ENCODE assay signal across 2 cellular contexts in the genomic region with DNA sequence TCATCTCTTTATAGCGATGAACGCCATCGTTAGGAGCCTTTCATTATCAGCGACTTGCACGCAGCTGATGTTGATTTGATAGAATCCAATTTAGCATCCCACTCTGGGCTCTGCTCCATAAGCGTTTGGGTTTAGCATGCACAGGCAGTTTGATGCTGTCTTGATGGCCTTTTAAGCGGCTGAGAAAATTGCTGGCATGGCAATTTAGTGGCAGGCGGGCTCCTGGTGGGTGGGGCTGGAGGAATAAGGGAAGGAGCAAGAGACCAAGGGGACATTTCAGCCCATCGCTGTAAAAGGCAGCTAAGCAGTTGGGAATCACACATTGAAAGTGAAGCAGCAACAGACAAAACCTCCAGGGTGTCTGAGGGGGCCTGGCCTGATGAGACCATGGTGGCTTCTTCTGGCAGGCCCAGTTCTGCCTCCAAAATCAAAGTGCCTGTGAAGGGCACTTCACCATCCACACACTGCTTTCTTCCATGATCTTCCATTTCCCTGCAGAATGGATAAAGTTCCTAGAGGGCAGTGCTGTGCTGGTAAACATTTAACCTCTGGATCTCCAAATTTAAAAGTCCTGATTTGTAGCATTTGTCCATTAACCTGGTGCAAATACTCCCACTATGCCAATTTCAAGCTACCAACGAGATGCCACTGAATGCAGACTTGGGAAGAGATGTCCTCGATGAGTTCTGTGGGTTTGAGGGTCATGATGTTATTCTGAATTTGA.
TF ChIP-seq lines count a peak whose summit lies in the region.

No MANE protein-coding gene starts in this region.

TF ChIP-seq in HCT116, 20 proteins besides CTCF, POLR2A, EP300 and RAD21 (continued from another document):
- TF ChIP-seq, protein P1, sequence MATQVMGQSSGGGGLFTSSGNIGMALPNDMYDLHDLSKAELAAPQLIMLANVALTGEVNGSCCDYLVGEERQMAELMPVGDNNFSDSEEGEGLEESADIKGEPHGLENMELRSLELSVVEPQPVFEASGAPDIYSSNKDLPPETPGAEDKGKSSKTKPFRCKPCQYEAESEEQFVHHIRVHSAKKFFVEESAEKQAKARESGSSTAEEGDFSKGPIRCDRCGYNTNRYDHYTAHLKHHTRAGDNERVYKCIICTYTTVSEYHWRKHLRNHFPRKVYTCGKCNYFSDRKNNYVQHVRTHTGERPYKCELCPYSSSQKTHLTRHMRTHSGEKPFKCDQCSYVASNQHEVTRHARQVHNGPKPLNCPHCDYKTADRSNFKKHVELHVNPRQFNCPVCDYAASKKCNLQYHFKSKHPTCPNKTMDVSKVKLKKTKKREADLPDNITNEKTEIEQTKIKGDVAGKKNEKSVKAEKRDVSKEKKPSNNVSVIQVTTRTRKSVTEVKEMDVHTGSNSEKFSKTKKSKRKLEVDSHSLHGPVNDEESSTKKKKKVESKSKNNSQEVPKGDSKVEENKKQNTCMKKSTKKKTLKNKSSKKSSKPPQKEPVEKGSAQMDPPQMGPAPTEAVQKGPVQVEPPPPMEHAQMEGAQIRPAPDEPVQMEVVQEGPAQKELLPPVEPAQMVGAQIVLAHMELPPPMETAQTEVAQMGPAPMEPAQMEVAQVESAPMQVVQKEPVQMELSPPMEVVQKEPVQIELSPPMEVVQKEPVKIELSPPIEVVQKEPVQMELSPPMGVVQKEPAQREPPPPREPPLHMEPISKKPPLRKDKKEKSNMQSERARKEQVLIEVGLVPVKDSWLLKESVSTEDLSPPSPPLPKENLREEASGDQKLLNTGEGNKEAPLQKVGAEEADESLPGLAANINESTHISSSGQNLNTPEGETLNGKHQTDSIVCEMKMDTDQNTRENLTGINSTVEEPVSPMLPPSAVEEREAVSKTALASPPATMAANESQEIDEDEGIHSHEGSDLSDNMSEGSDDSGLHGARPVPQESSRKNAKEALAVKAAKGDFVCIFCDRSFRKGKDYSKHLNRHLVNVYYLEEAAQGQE (IDR thresholded peaks at IDR 0.05; ENCODE audit: low read depth) = no peak
- TF ChIP-seq, protein P2, sequence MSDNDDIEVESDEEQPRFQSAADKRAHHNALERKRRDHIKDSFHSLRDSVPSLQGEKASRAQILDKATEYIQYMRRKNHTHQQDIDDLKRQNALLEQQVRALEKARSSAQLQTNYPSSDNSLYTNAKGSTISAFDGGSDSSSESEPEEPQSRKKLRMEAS (IDR thresholded peaks at IDR 0.05) = no peak

TF ChIP-seq in K562, 482 proteins besides CTCF, POLR2A, EP300 and RAD21 (continued from another document):
- TF ChIP-seq, protein P3, sequence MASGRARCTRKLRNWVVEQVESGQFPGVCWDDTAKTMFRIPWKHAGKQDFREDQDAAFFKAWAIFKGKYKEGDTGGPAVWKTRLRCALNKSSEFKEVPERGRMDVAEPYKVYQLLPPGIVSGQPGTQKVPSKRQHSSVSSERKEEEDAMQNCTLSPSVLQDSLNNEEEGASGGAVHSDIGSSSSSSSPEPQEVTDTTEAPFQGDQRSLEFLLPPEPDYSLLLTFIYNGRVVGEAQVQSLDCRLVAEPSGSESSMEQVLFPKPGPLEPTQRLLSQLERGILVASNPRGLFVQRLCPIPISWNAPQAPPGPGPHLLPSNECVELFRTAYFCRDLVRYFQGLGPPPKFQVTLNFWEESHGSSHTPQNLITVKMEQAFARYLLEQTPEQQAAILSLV (tag; IDR thresholded peaks at IDR 0.05) = no peak
- TF ChIP-seq PCBP2 (IDR thresholded peaks at IDR 0.05; ENCODE audit: low read depth, low read length, poor library complexity, severe bottlenecking) (no peak), MAFK (IDR thresholded peaks at IDR 0.05; ENCODE audit: low read length) (0 out of 2 replicates have a peak, but pooled peaks have one; percentile 19), MTF1 (CRISPR knock-in tag; IDR thresholded peaks at IDR 0.05; ENCODE audit: borderline replicate concordance) (no peak), PHTF2 (CRISPR knock-in tag; IDR thresholded peaks at IDR 0.05) (no peak), ARNT (IDR thresholded peaks at IDR 0.05) (no peak), HDAC6 (IDR thresholded peaks at IDR 0.05; ENCODE audit: low read depth, low read length) (no peak), IFI16 (CRISPR knock-in tag; IDR thresholded peaks at IDR 0.05) (no peak)
- TF ChIP-seq, protein P4, sequence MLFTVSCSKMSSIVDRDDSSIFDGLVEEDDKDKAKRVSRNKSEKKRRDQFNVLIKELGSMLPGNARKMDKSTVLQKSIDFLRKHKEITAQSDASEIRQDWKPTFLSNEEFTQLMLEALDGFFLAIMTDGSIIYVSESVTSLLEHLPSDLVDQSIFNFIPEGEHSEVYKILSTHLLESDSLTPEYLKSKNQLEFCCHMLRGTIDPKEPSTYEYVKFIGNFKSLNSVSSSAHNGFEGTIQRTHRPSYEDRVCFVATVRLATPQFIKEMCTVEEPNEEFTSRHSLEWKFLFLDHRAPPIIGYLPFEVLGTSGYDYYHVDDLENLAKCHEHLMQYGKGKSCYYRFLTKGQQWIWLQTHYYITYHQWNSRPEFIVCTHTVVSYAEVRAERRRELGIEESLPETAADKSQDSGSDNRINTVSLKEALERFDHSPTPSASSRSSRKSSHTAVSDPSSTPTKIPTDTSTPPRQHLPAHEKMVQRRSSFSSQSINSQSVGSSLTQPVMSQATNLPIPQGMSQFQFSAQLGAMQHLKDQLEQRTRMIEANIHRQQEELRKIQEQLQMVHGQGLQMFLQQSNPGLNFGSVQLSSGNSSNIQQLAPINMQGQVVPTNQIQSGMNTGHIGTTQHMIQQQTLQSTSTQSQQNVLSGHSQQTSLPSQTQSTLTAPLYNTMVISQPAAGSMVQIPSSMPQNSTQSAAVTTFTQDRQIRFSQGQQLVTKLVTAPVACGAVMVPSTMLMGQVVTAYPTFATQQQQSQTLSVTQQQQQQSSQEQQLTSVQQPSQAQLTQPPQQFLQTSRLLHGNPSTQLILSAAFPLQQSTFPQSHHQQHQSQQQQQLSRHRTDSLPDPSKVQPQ (CRISPR knock-in tag; IDR thresholded peaks at IDR 0.05; ENCODE audit: borderline replicate concordance) = no peak
